Comparison of ENCODE assay signal across 11 cellular contexts in the genomic region with DNA sequence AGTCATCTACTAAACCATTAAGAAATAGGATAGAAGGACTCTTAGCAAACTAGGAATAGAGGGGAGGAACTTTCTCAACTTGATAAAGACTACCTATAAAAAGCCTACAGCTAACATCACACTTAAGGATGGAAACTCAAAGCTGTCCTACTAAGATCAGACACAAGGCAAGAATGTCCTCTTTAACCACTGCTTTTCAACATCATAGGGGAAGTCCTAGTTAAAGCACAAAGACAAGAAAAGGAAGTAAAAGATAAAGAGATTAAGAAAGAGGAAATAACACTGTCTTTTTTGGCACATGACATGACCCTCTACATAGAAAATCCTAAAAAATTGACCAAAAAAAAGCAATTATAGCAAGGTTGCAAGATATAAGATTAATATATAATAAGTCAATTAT.
DNase-seq lines count a peak whose midpoint lies in the region; ATAC-seq and TF ChIP-seq lines count a peak whose summit lies in the region.
"Had no signal": no experiment of that assay in that cellular context is flagged by ENCODE, and none has a peak within 500 bp of the region (broad histone marks: within the 10 kb centered on the region; RNA-seq: fewer than 3 reads in every experiment).

No MANE protein-coding gene starts in this region.

- H3K4me3 ChIP-seq in MG63: no peak overlapping the region

- H3K4me1 Mint-ChIP-seq in CD14-positive monocyte: peaks cover 38% of the 10 kb centered on the region
- H3K4me1 Mint-ChIP-seq in WTC11: peaks cover 12% of the 10 kb centered on the region
- H3K4me1 Mint-ChIP-seq: nephron had no signal

- TF ChIP-seq CTCF in CD14-positive monocyte (IDR thresholded peaks at IDR 0.05): no peak
- TF ChIP-seq CTCF in WTC11 (IDR thresholded peaks at IDR 0.05): no peak

- H3K27me3 Mint-ChIP-seq in CD14-positive monocyte (ENCODE audit: low read depth in 3 of 3) (no peaks in the 10 kb centered on the region), WTC11 (ENCODE audit: low read depth) (no peaks in the 10 kb centered on the region)

- H3K9me3 Mint-ChIP-seq in CD14-positive monocyte: no peaks in the 10 kb centered on the region
- peaks cover 4% of the 10 kb centered on the region; the same call in 1 of the 2 replicates for H3K9me3 Mint-ChIP-seq in WTC11
- H3K9me3 Mint-ChIP-seq: endodermal cell, nephron had no signal

- H3K4me3 Mint-ChIP-seq in CD14-positive monocyte: no peak overlapping the region
- no peak overlapping the region for H3K4me3 Mint-ChIP-seq in WTC11
- H3K4me3 Mint-ChIP-seq: endodermal cell, nephron had no signal

- intact Hi-C loops in CD14-positive monocyte (cut with micrococcal nuclease): no loop called here

- peaks cover 27 to 29% of the 10 kb centered on the region in 2 donors for H3K36me3 Mint-ChIP-seq in CD14-positive monocyte
- H3K36me3 Mint-ChIP-seq in WTC11: peaks cover 5% of the 10 kb centered on the region

- CTCF ChIA-PET in WTC11 (lab: Charles Lee): no interaction called here

- H3K27ac Mint-ChIP-seq in CD14-positive monocyte (peak overlapping the region in 5 of 7 donors; percentile 10 to 59 (median 40)), WTC11 (0 out of 2 replicates have a peak overlapping the region, but pooled peaks have one; percentile 33)
- H3K27ac Mint-ChIP-seq: endodermal cell, nephron had no signal

- H3K36me3 ChIP-seq in MG63: no peaks in the 10 kb centered on the region

- no peaks in the 10 kb centered on the region for H3K27me3 ChIP-seq in MG63

- POLR2A ChIA-PET in WTC11 (lab: Charles Lee): no interaction called here

- H3K9me3 ChIP-seq in MG63: no peaks in the 10 kb centered on the region

- ATAC-seq in GM19351 (IDR thresholded peaks at IDR 0.05; ENCODE audit: unreplicated experiment) (peak; percentile 76), WTC11 (no peak)
- ATAC-seq: Panc1 had no signal

- DNase-seq in CD14-positive monocyte (ENCODE audit: low spot score) (no peak), KBM-7 (peak; percentile 73), WTC11 (ENCODE audit: low spot score) (no peak), NCI-H1694 (lab: John Stamatoyannopoulos, UW) (no peak), LoVo (ENCODE audit: low spot score) (no peak), MG63 (no peak), NCI-H345 treated with DMSO at 0.1 percent for 48 hours (lab: John Stamatoyannopoulos, UW; ENCODE audit: unreplicated experiment) (no peak)
- DNase-seq: endodermal cell had no signal

- in situ Hi-C loops in KBM-7 (cut with MboI; ENCODE audit: low pct_unique_long_range_greater_than_20kb, low sequenced_read_pairs): no loop called here

TF ChIP-seq in WTC11, 78 proteins besides CTCF, POLR2A, EP300 and RAD21:
- TF ChIP-seq SOX15 (CRISPR knock-in tag; IDR thresholded peaks at IDR 0.05): no peak
- TF ChIP-seq NFE2L1 (CRISPR knock-in tag; IDR thresholded peaks at IDR 0.05): no peak
- TF ChIP-seq SP1 (CRISPR knock-in tag; conservative IDR thresholded peaks at IDR 0.05): no peak
- TF ChIP-seq TEAD4 (CRISPR knock-in tag; IDR thresholded peaks at IDR 0.05): no peak
- TF ChIP-seq MXD4 (CRISPR knock-in tag; IDR thresholded peaks at IDR 0.05; ENCODE audit: borderline replicate concordance): no peak
- TF ChIP-seq, protein P1, sequence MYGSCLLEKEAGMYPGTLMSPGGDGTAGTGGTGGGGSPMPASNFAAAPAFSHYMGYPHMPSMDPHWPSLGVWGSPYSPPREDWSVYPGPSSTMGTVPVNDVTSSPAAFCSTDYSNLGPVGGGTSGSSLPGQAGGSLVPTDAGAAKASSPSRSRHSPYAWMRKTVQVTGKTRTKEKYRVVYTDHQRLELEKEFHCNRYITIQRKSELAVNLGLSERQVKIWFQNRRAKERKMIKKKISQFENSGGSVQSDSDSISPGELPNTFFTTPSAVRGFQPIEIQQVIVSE (CRISPR knock-in tag; IDR thresholded peaks at IDR 0.05; ENCODE audit: borderline replicate concordance): no peak
- TF ChIP-seq IRF2 (CRISPR knock-in tag; IDR thresholded peaks at IDR 0.05; ENCODE audit: borderline replicate concordance, low read depth): no peak
- TF ChIP-seq TP53 (CRISPR knock-in tag; IDR thresholded peaks at IDR 0.05): no peak
- no peak for TF ChIP-seq ZNF396 (CRISPR knock-in tag; IDR thresholded peaks at IDR 0.05; ENCODE audit: borderline replicate concordance)
- TF ChIP-seq, protein P2, sequence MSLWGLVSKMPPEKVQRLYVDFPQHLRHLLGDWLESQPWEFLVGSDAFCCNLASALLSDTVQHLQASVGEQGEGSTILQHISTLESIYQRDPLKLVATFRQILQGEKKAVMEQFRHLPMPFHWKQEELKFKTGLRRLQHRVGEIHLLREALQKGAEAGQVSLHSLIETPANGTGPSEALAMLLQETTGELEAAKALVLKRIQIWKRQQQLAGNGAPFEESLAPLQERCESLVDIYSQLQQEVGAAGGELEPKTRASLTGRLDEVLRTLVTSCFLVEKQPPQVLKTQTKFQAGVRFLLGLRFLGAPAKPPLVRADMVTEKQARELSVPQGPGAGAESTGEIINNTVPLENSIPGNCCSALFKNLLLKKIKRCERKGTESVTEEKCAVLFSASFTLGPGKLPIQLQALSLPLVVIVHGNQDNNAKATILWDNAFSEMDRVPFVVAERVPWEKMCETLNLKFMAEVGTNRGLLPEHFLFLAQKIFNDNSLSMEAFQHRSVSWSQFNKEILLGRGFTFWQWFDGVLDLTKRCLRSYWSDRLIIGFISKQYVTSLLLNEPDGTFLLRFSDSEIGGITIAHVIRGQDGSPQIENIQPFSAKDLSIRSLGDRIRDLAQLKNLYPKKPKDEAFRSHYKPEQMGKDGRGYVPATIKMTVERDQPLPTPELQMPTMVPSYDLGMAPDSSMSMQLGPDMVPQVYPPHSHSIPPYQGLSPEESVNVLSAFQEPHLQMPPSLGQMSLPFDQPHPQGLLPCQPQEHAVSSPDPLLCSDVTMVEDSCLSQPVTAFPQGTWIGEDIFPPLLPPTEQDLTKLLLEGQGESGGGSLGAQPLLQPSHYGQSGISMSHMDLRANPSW (CRISPR knock-in tag; conservative IDR thresholded peaks at IDR 0.05; ENCODE audit: low read depth): no peak
- TF ChIP-seq, protein P3, sequence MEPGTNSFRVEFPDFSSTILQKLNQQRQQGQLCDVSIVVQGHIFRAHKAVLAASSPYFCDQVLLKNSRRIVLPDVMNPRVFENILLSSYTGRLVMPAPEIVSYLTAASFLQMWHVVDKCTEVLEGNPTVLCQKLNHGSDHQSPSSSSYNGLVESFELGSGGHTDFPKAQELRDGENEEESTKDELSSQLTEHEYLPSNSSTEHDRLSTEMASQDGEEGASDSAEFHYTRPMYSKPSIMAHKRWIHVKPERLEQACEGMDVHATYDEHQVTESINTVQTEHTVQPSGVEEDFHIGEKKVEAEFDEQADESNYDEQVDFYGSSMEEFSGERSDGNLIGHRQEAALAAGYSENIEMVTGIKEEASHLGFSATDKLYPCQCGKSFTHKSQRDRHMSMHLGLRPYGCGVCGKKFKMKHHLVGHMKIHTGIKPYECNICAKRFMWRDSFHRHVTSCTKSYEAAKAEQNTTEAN (CRISPR knock-in tag; IDR thresholded peaks at IDR 0.05): no peak
- no peak for TF ChIP-seq RELA (CRISPR knock-in tag; IDR thresholded peaks at IDR 0.05; ENCODE audit: borderline replicate concordance)
- TF ChIP-seq ZNF219 (CRISPR knock-in tag; IDR thresholded peaks at IDR 0.05; ENCODE audit: borderline replicate concordance): no peak
